9 cellular contexts compared by ENCODE assay signal in genomic region chr6:143247586-143247985, GRCh38.
"Had no signal": no experiment of that assay in that cellular context is flagged by ENCODE, and none has a peak within 500 bp of the region (broad histone marks: within the 10 kb centered on the region; RNA-seq: fewer than 3 reads in every experiment).

No MANE protein-coding gene starts in this region.

- H3K4me3 Mint-ChIP-seq: GM23338, H9, HFFc6 had no signal

- ATAC-seq: GM23338, HCT116 had no signal

- H3K36me3 ChIP-seq: HAP-1 had no signal

- H3K27ac Mint-ChIP-seq: GM23338, H9, HFFc6 had no signal

- H3K9me3 ChIP-seq: HAP-1 had no signal

- DNase-seq: GM23248, GOT3, H7, H9, HCEC 1CT, HFFc6 had no signal

- H3K27ac ChIP-seq: GM23248 had no signal

- H3K4me2 ChIP-seq: GM23338 had no signal

- H3K9me3 Mint-ChIP-seq: HFFc6 had no signal

- H2AFZ ChIP-seq: GM23248, GM23338 had no signal

- H3K4me1 ChIP-seq: HAP-1 had no signal

- H3K4me3 ChIP-seq: GM23248, GM23338, HAP-1 had no signal

- H3K9ac ChIP-seq: GM23248 had no signal

- H3K4me1 Mint-ChIP-seq: GM23338, H9 had no signal
